17 cellular contexts compared by ENCODE assay signal in the genomic region with DNA sequence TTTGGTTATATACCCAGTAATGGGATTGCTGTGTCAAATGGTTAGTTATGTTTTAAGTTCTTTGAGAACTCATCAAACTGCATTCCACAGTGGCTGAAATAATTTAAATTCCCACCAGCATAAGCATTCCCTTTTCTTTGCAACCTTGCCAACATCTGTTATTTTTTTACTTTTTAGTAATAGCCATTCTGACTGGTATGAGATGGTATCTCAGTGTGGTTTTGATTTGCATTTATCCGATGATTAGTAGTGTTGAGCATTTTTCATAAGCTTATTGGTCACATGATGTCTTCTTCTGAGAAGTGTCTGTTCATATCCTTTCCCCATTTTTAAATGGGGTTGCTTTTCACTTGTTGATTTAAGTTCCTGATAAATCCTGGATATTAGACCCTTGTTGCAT.
"Had no signal": no experiment of that assay in that cellular context is flagged by ENCODE, and none has a peak within 500 bp of the region (broad histone marks: within the 10 kb centered on the region; RNA-seq: fewer than 3 reads in every experiment).

No MANE protein-coding gene starts in this region.

- H3K27ac ChIP-seq: colonic mucosa, psoas muscle, suprapubic skin, upper lobe of left lung had no signal

- H3K4me1 ChIP-seq: colonic mucosa, psoas muscle, suprapubic skin, upper lobe of left lung had no signal

- H3K27me3 Mint-ChIP-seq: activated CD4-positive, alpha-beta memory T cell treated with anti-CD3 and anti-CD28 coated beads, Interleukin-2, amount 10 ng/mL, durations not matched to agents 7 days and 5 days; activated naive CD8-positive, alpha-beta T cell treated with anti-CD3 and anti-CD28 coated beads, Interleukin-2, amount 10 ng/mL, durations not matched to agents 7 days and 5 days; memory B cell had no signal

- H3K27ac Mint-ChIP-seq: activated CD4-positive, alpha-beta memory T cell treated with anti-CD3 and anti-CD28 coated beads, Interleukin-2, amount 10 ng/mL, durations not matched to agents 7 days and 5 days; activated naive CD8-positive, alpha-beta T cell treated with anti-CD3 and anti-CD28 coated beads, Interleukin-2, amount 10 ng/mL, durations not matched to agents 7 days and 5 days; memory B cell; nephron progenitor cell had no signal

- H3K9me3 Mint-ChIP-seq: activated CD4-positive, alpha-beta memory T cell treated with anti-CD3 and anti-CD28 coated beads, Interleukin-2, amount 10 ng/mL, durations not matched to agents 7 days and 5 days; activated naive CD8-positive, alpha-beta T cell treated with anti-CD3 and anti-CD28 coated beads, Interleukin-2, amount 10 ng/mL, durations not matched to agents 7 days and 5 days had no signal

- H3K9me3 ChIP-seq: colonic mucosa had no signal

- ATAC-seq: psoas muscle, sciatic nerve had no signal

- H3K4me3 Mint-ChIP-seq: activated CD4-positive, alpha-beta memory T cell treated with anti-CD3 and anti-CD28 coated beads, Interleukin-2, amount 10 ng/mL, durations not matched to agents 7 days and 5 days; activated naive CD8-positive, alpha-beta T cell treated with anti-CD3 and anti-CD28 coated beads, Interleukin-2, amount 10 ng/mL, durations not matched to agents 7 days and 5 days; memory B cell; nephron progenitor cell had no signal

- H3K36me3 ChIP-seq: colonic mucosa, suprapubic skin, upper lobe of left lung had no signal

- H3K4me1 Mint-ChIP-seq: activated CD4-positive, alpha-beta memory T cell treated with anti-CD3 and anti-CD28 coated beads, Interleukin-2, amount 10 ng/mL, durations not matched to agents 7 days and 5 days; activated naive CD8-positive, alpha-beta T cell treated with anti-CD3 and anti-CD28 coated beads, Interleukin-2, amount 10 ng/mL, durations not matched to agents 7 days and 5 days; memory B cell; nephron progenitor cell had no signal

- DNase-seq: activated CD4-positive, alpha-beta memory T cell treated with anti-CD3 and anti-CD28 coated beads, Interleukin-2, amount 10 ng/mL, durations not matched to agents 7 days and 5 days; activated gamma-delta T cell; activated naive CD8-positive, alpha-beta T cell treated with anti-CD3 and anti-CD28 coated beads, Interleukin-2, amount 10 ng/mL, durations not matched to agents 7 days and 5 days; activated T-cell treated with anti-CD3 and anti-CD28 coated beads, Interleukin-2, amount 50 U/mL, for 48 hours; aorta; caudate nucleus; colonic mucosa; glutamatergic neuron; nephron progenitor cell; psoas muscle; stimulated activated CD4-positive, alpha-beta T cell treated with anti-CD3 and anti-CD28 coated beads, Interleukin-2, amount 100 ng/mL, for 24 hours; stimulated activated naive CD4-positive, alpha-beta T cell; T-helper 9 cell; upper lobe of left lung had no signal

- H3K27me3 ChIP-seq: colonic mucosa, suprapubic skin, upper lobe of left lung had no signal

- H3K36me3 Mint-ChIP-seq: activated naive CD8-positive, alpha-beta T cell treated with anti-CD3 and anti-CD28 coated beads, Interleukin-2, amount 10 ng/mL, durations not matched to agents 7 days and 5 days; memory B cell had no signal

- H3K4me3 ChIP-seq: colonic mucosa, psoas muscle, suprapubic skin, upper lobe of left lung had no signal
